ENCODE assay signal across 22 cellular contexts in genomic region chr2:7384773-7385349, GRCh38.
DNase-seq lines count a peak whose midpoint lies in the region; ATAC-seq and TF ChIP-seq lines count a peak whose summit lies in the region.
"Had no signal": no experiment of that assay in that cellular context is flagged by ENCODE, and none has a peak within 500 bp of the region (broad histone marks: within the 10 kb centered on the region; RNA-seq: fewer than 3 reads in every experiment).

No MANE protein-coding gene starts in this region.

- no peak for TF ChIP-seq POLR2A in esophagus muscularis mucosa (IDR thresholded peaks at IDR 0.05; ENCODE audit: low read depth)

- H3K9me3 ChIP-seq in BLaER1 (no peaks in the 10 kb centered on the region), esophagus muscularis mucosa (no peaks in the 10 kb centered on the region)
- peaks cover 0 to 2% (median 0%) of the 10 kb centered on the region in 11 experiments; a peak in 2 of 22 replicates for H3K9me3 ChIP-seq in BLaER1 treated with 17β-estradiol and CSF1 and Interleukin-3, amounts not matched to agents 10 nM and 100 nM (replicated peaks in 1 of 11)
- H3K9me3 ChIP-seq: BE2C had no signal

- H3K4me3 Mint-ChIP-seq in activated T-helper 1 cell treated with anti-CD3 and anti-CD28 coated beads, Interleukin-12 subunit alpha, Interleukin-12 subunit beta, Interleukin-2, Interleukin-4 antibody, amounts not matched to agents 30 ng/mL and 10 ng/mL and 1 ng/mL, durations not matched to agents 14 hours and 24 hours and 36 hours = no peak overlapping the region
- H3K4me3 Mint-ChIP-seq: CD14-positive monocyte; CD4-positive, alpha-beta memory T cell; CD4-positive, CD25-positive, alpha-beta regulatory T cell; CD8-positive, alpha-beta memory T cell had no signal

- no peak overlapping the region for H3K9ac ChIP-seq in BLaER1
- H3K9ac ChIP-seq in BLaER1 treated with 17β-estradiol and CSF1 and Interleukin-3, amounts not matched to agents 10 nM and 100 nM = no peak overlapping the region

- H3K4me1 Mint-ChIP-seq in activated T-helper 1 cell treated with anti-CD3 and anti-CD28 coated beads, Interleukin-12 subunit alpha, Interleukin-12 subunit beta, Interleukin-2, Interleukin-4 antibody, amounts not matched to agents 30 ng/mL and 10 ng/mL and 1 ng/mL, durations not matched to agents 14 hours and 24 hours and 36 hours (ENCODE audit: low read depth) = no peaks in the 10 kb centered on the region
- H3K4me1 Mint-ChIP-seq: CD4-positive, alpha-beta memory T cell; CD4-positive, CD25-positive, alpha-beta regulatory T cell; CD8-positive, alpha-beta memory T cell had no signal

- TF ChIP-seq EP300 in esophagus muscularis mucosa (IDR thresholded peaks at IDR 0.05) = no peak

- intact Hi-C loops in esophagus muscularis mucosa (cut with DNase I) = no loop called here
- intact Hi-C loops in activated T-helper 1 cell treated with anti-CD3 and anti-CD28 coated beads, Interleukin-12 subunit alpha, Interleukin-12 subunit beta, Interleukin-2, Interleukin-4 antibody, amounts not matched to agents 30 ng/mL and 10 ng/mL and 1 ng/mL, durations not matched to agents 14 hours and 24 hours and 36 hours (cut with micrococcal nuclease) = no loop called here

- H3K27ac ChIP-seq in BLaER1 = 0 out of 2 replicates have a peak overlapping the region, but pooled peaks have one; percentile 11
- H3K27ac ChIP-seq in BLaER1 treated with 17β-estradiol and CSF1 and Interleukin-3, amounts not matched to agents 10 nM and 100 nM = no peak overlapping the region
- H3K27ac ChIP-seq in esophagus muscularis mucosa (replicated peaks in 1 of 4) = no peak overlapping the region

- peak overlapping the region; percentile 72 for H3K4me2 ChIP-seq in BLaER1
- H3K4me2 ChIP-seq in BLaER1 treated with 17β-estradiol and CSF1 and Interleukin-3, amounts not matched to agents 10 nM and 100 nM = peak overlapping the region in 9 of 11 experiments; percentile 24 to 75 (median 53); a peak in 19 of 22 replicates

- 89% methylated on average over 11 of the region's 11 CpGs for WGBS in esophagus muscularis mucosa

- H3K36me3 Mint-ChIP-seq in activated T-helper 1 cell treated with anti-CD3 and anti-CD28 coated beads, Interleukin-12 subunit alpha, Interleukin-12 subunit beta, Interleukin-2, Interleukin-4 antibody, amounts not matched to agents 30 ng/mL and 10 ng/mL and 1 ng/mL, durations not matched to agents 14 hours and 24 hours and 36 hours (ENCODE audit: low read depth) = no peaks in the 10 kb centered on the region
- H3K36me3 Mint-ChIP-seq: CD14-positive monocyte; CD4-positive, alpha-beta memory T cell; CD4-positive, CD25-positive, alpha-beta regulatory T cell had no signal

- H3K4me3 ChIP-seq in BLaER1 = no peak overlapping the region
- H3K4me3 ChIP-seq in BLaER1 treated with 17β-estradiol and CSF1 and Interleukin-3, amounts not matched to agents 10 nM and 100 nM = no peak overlapping the region
- no peak overlapping the region for H3K4me3 ChIP-seq in esophagus muscularis mucosa
- H3K4me3 ChIP-seq: GM12878 had no signal

- no peak for TF ChIP-seq CTCF in esophagus muscularis mucosa (IDR thresholded peaks at IDR 0.05)

- H3K9me3 Mint-ChIP-seq in activated T-helper 1 cell treated with anti-CD3 and anti-CD28 coated beads, Interleukin-12 subunit alpha, Interleukin-12 subunit beta, Interleukin-2, Interleukin-4 antibody, amounts not matched to agents 30 ng/mL and 10 ng/mL and 1 ng/mL, durations not matched to agents 14 hours and 24 hours and 36 hours = no peaks in the 10 kb centered on the region
- H3K9me3 Mint-ChIP-seq: CD4-positive, alpha-beta memory T cell; CD8-positive, alpha-beta memory T cell had no signal

- H3K27me3 ChIP-seq in BLaER1 (no peaks in the 10 kb centered on the region), esophagus muscularis mucosa (no peaks in the 10 kb centered on the region)
- H3K27me3 ChIP-seq in BLaER1 treated with 17β-estradiol and CSF1 and Interleukin-3, amounts not matched to agents 10 nM and 100 nM = no peaks in the 10 kb centered on the region
- H3K27me3 ChIP-seq: BE2C had no signal

- H3K27me3 Mint-ChIP-seq in activated T-helper 1 cell treated with anti-CD3 and anti-CD28 coated beads, Interleukin-12 subunit alpha, Interleukin-12 subunit beta, Interleukin-2, Interleukin-4 antibody, amounts not matched to agents 30 ng/mL and 10 ng/mL and 1 ng/mL, durations not matched to agents 14 hours and 24 hours and 36 hours (ENCODE audit: insufficient read depth) = peaks cover 6% of the 10 kb centered on the region

- DNase-seq in esophagus muscularis mucosa (ENCODE audit: extremely low spot score) = peak; percentile 78
- DNase-seq in activated T-helper 1 cell treated with anti-CD3 and anti-CD28 coated beads, Interleukin-12 subunit alpha, Interleukin-12 subunit beta, Interleukin-2, Interleukin-4 antibody, amounts not matched to agents 30 ng/mL and 10 ng/mL and 1 ng/mL, durations not matched to agents 14 hours and 24 hours and 36 hours (ENCODE audit: low spot score) = no peak
- DNase-seq: 8988T; ACHN; BE2C; C1 segment of cervical spinal cord; CD4-positive, alpha-beta memory T cell; CD4-positive, CD25-positive, alpha-beta regulatory T cell; CD8-positive, alpha-beta memory T cell; COR-L47; DMS 273 treated with DMSO at 0.1 percent for 48 hours; DMS153; DMS53; DMS79; DND-41; EL; GDM1 had no signal

- H3K4me1 ChIP-seq in BLaER1 = peaks cover 45% of the 10 kb centered on the region
- H3K4me1 ChIP-seq in BLaER1 treated with 17β-estradiol and CSF1 and Interleukin-3, amounts not matched to agents 10 nM and 100 nM = peaks cover 4 to 51% (median 37%) of the 10 kb centered on the region in 10 experiments; a peak in 16 of 20 replicates
- H3K4me1 ChIP-seq in esophagus muscularis mucosa = no peaks in the 10 kb centered on the region

- H3K36me3 ChIP-seq in BLaER1 = no peaks in the 10 kb centered on the region
- no peaks in the 10 kb centered on the region for H3K36me3 ChIP-seq in BLaER1 treated with 17β-estradiol and CSF1 and Interleukin-3, amounts not matched to agents 10 nM and 100 nM
- H3K36me3 ChIP-seq in esophagus muscularis mucosa = no peaks in the 10 kb centered on the region
- H3K36me3 ChIP-seq: BE2C had no signal

- no peaks in the 10 kb centered on the region for H4K20me1 ChIP-seq in BLaER1
- no peaks in the 10 kb centered on the region for H4K20me1 ChIP-seq in BLaER1 treated with 17β-estradiol and CSF1 and Interleukin-3, amounts not matched to agents 10 nM and 100 nM

- no peak for ATAC-seq in GM19452 (IDR thresholded peaks at IDR 0.05; ENCODE audit: unreplicated experiment)
- ATAC-seq: GM12878 had no signal

- H3K27ac Mint-ChIP-seq in activated T-helper 1 cell treated with anti-CD3 and anti-CD28 coated beads, Interleukin-12 subunit alpha, Interleukin-12 subunit beta, Interleukin-2, Interleukin-4 antibody, amounts not matched to agents 30 ng/mL and 10 ng/mL and 1 ng/mL, durations not matched to agents 14 hours and 24 hours and 36 hours = no peak overlapping the region
- H3K27ac Mint-ChIP-seq: CD14-positive monocyte; CD4-positive, alpha-beta memory T cell; CD4-positive, CD25-positive, alpha-beta regulatory T cell; CD8-positive, alpha-beta memory T cell had no signal
